Comparison of ENCODE assay signal across 1 cellular context in the genomic region with DNA sequence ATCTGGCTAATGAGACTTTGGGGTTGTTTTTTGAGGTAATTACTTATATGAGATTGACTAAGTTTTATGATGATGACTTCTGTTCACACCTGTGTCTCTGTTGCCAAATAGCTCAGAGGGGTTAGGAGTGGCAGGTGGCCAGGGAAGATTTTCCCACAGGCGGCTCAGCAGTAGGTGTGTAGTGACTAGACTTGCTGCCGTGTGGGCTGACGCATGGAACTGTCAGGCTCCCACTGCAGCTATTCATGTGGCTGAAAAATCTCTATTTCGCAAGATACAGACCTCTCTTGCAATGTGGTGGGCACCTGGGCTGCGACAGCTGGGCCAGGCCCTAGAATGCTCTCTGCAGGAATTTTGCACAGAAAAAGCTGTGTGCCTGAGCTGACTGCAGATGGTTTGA.
TF ChIP-seq lines count a peak whose summit lies in the region.

No MANE protein-coding gene starts in this region.

TF ChIP-seq in HEK293T, 16 proteins besides CTCF, POLR2A, EP300 and RAD21 (continued from another document):
- TF ChIP-seq CTBP1 (IDR thresholded peaks at IDR 0.05; ENCODE audit: borderline replicate concordance) (no peak), ARNT (IDR thresholded peaks at IDR 0.05) (no peak), ZNF384 (IDR thresholded peaks at IDR 0.05) (no peak), FOXK2 (IDR thresholded peaks at IDR 0.05) (no peak), FOXM1 (IDR thresholded peaks at IDR 0.05; ENCODE audit: borderline replicate concordance) (no peak), SP1 (IDR thresholded peaks at IDR 0.05) (no peak)
